ENCODE assay signal across 15 cellular contexts in the genomic region with DNA sequence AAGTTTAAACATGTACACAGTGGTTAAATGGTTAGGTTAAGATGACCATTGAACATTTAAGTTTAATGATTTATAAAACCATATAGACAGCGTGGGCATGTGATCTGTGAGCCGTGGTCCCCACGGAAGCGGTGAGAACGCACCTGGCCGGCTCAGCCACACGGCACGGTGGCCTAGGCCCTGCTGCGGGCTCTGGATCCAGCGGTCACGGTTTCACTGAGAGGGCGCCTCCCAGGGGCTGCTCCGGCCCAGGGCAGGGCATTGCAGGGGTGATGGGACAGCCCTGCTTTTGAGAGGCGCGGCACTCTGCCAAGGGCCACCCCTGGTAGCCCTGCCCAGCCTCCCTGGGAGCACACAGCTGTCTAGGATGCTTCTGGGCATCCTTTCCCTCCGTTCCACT.
DNase-seq lines count a peak whose midpoint lies in the region; ATAC-seq and TF ChIP-seq lines count a peak whose summit lies in the region.
"Had no signal": no experiment of that assay in that cellular context is flagged by ENCODE, and none has a peak within 500 bp of the region (broad histone marks: within the 10 kb centered on the region; RNA-seq: fewer than 3 reads in every experiment).

No MANE protein-coding gene starts in this region.

- H3K27ac Mint-ChIP-seq in WTC11, result no peak overlapping the region
- H3K27ac Mint-ChIP-seq: HFFc6 had no signal

- WGBS in upper lobe of left lung, 2 donors, result 94% methylated on average over 10 to 15 of the region's 16 CpGs

- no peaks in the 10 kb centered on the region for H3K27me3 Mint-ChIP-seq in WTC11 (ENCODE audit: low read depth)

- H3K4me1 ChIP-seq in upper lobe of left lung, result no peaks in the 10 kb centered on the region
- H3K4me1 ChIP-seq: BLaER1 treated with 17β-estradiol and CSF1 and Interleukin-3, amounts not matched to agents 10 nM and 100 nM had no signal

- H3K36me3 ChIP-seq in H7 (replicated peaks; ENCODE audit: control insufficient read depth, insufficient read depth, low read length) (no peaks in the 10 kb centered on the region), upper lobe of left lung (no peaks in the 10 kb centered on the region)
- H3K36me3 ChIP-seq: BLaER1 treated with 17β-estradiol and CSF1 and Interleukin-3, amounts not matched to agents 10 nM and 100 nM had no signal

- POLR2A ChIA-PET in WTC11 (lab: Charles Lee), result no interaction called here

- no peaks in the 10 kb centered on the region for H3K9me3 ChIP-seq in upper lobe of left lung

- intact Hi-C loops in left colon (cut with DNase I, micrococcal nuclease), result no loop called here

- CTCF ChIA-PET in WTC11 (lab: Charles Lee), result no interaction called here

- H3K36me3 Mint-ChIP-seq in WTC11, result no peaks in the 10 kb centered on the region
- H3K36me3 Mint-ChIP-seq: CD4-positive, CD25-positive, alpha-beta regulatory T cell had no signal

- TF ChIP-seq EP300 in upper lobe of left lung (IDR thresholded peaks at IDR 0.05), result no peak

- no peak overlapping the region for H3K4me3 Mint-ChIP-seq in WTC11
- H3K4me3 Mint-ChIP-seq: CD4-positive, CD25-positive, alpha-beta regulatory T cell; HFFc6 had no signal

- TF ChIP-seq CTCF in WTC11 (IDR thresholded peaks at IDR 0.05), result no peak
- TF ChIP-seq CTCF in upper lobe of left lung (IDR thresholded peaks at IDR 0.05), result no peak

- no peaks in the 10 kb centered on the region for H3K27me3 ChIP-seq in H7 (ENCODE audit: control insufficient read depth, insufficient read depth, low read length)
- H3K27me3 ChIP-seq in upper lobe of left lung, result no peaks in the 10 kb centered on the region
- H3K27me3 ChIP-seq: BLaER1 treated with 17β-estradiol and CSF1 and Interleukin-3, amounts not matched to agents 10 nM and 100 nM had no signal

- DNase-seq in H7 (peak; percentile 33), WTC11 (ENCODE audit: low spot score) (peak; percentile 16), left colon (peak; percentile 46 to 57), upper lobe of left lung (peak in 1 of 2 donors; percentile 79), NCI-H2227 (lab: John Stamatoyannopoulos, UW; ENCODE audit: unreplicated experiment) (no peak), NOMO-1 treated with dmso at 0.1 percent for 144 hours (lab: John Stamatoyannopoulos, UW; ENCODE audit: unreplicated experiment) (no peak)
- DNase-seq: 8988T; CD4-positive, CD25-positive, alpha-beta regulatory T cell; DMS53; GF-D8; GM23248; HCEC 1CT; HFFc6 had no signal

- TF ChIP-seq POLR2A in upper lobe of left lung (IDR thresholded peaks at IDR 0.05), result no peak

- H3K4me3 ChIP-seq in H7 (ENCODE audit: insufficient read depth, low read depth, low read length), result no peak overlapping the region
- H3K4me3 ChIP-seq in upper lobe of left lung, result no peak overlapping the region
- H3K4me3 ChIP-seq: BLaER1 treated with 17β-estradiol and CSF1 and Interleukin-3, amounts not matched to agents 10 nM and 100 nM; GM23248 had no signal

- no peaks in the 10 kb centered on the region for H3K9me3 Mint-ChIP-seq in WTC11

- no peak overlapping the region for H3K27ac ChIP-seq in upper lobe of left lung
- H3K27ac ChIP-seq: BLaER1 treated with 17β-estradiol and CSF1 and Interleukin-3, amounts not matched to agents 10 nM and 100 nM; GM23248 had no signal

- peaks cover 9% of the 10 kb centered on the region for H3K4me1 Mint-ChIP-seq in WTC11

- ATAC-seq in WTC11 (no peak; the same call in 1 of the 2 replicates), left colon (peak; percentile 83), upper lobe of left lung (ENCODE audit: low FRiP score in 2 of 2) (peak; percentile 38 to 39), GM18907 (IDR thresholded peaks at IDR 0.05; ENCODE audit: unreplicated experiment) (no peak)

TF ChIP-seq in WTC11, 78 proteins besides CTCF, POLR2A, EP300 and RAD21:
- TF ChIP-seq EMX1 (CRISPR knock-in tag; IDR thresholded peaks at IDR 0.05) (no peak), FOXJ3 (CRISPR knock-in tag; IDR thresholded peaks at IDR 0.05; ENCODE audit: borderline replicate concordance) (no peak), MXD4 (CRISPR knock-in tag; IDR thresholded peaks at IDR 0.05; ENCODE audit: borderline replicate concordance) (no peak), SMAD3 (CRISPR knock-in tag; IDR thresholded peaks at IDR 0.05; ENCODE audit: borderline replicate concordance) (no peak), NR2C2 (CRISPR knock-in tag; IDR thresholded peaks at IDR 0.05) (no peak), JUN (CRISPR knock-in tag; IDR thresholded peaks at IDR 0.05) (no peak), SP1 (CRISPR knock-in tag; conservative IDR thresholded peaks at IDR 0.05) (no peak), GRHL2 (CRISPR knock-in tag; IDR thresholded peaks at IDR 0.05; ENCODE audit: insufficient replicate concordance, severe bottlenecking) (no peak), ESRRA (CRISPR knock-in tag; IDR thresholded peaks at IDR 0.05; ENCODE audit: borderline replicate concordance) (no peak), ZNF232 (CRISPR knock-in tag; IDR thresholded peaks at IDR 0.05) (no peak)
- TF ChIP-seq, protein P1, sequence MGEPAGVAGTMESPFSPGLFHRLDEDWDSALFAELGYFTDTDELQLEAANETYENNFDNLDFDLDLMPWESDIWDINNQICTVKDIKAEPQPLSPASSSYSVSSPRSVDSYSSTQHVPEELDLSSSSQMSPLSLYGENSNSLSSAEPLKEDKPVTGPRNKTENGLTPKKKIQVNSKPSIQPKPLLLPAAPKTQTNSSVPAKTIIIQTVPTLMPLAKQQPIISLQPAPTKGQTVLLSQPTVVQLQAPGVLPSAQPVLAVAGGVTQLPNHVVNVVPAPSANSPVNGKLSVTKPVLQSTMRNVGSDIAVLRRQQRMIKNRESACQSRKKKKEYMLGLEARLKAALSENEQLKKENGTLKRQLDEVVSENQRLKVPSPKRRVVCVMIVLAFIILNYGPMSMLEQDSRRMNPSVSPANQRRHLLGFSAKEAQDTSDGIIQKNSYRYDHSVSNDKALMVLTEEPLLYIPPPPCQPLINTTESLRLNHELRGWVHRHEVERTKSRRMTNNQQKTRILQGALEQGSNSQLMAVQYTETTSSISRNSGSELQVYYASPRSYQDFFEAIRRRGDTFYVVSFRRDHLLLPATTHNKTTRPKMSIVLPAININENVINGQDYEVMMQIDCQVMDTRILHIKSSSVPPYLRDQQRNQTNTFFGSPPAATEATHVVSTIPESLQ (CRISPR knock-in tag; IDR thresholded peaks at IDR 0.05), result no peak
- TF ChIP-seq, protein P2, sequence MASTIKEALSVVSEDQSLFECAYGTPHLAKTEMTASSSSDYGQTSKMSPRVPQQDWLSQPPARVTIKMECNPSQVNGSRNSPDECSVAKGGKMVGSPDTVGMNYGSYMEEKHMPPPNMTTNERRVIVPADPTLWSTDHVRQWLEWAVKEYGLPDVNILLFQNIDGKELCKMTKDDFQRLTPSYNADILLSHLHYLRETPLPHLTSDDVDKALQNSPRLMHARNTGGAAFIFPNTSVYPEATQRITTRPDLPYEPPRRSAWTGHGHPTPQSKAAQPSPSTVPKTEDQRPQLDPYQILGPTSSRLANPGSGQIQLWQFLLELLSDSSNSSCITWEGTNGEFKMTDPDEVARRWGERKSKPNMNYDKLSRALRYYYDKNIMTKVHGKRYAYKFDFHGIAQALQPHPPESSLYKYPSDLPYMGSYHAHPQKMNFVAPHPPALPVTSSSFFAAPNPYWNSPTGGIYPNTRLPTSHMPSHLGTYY (CRISPR knock-in tag; IDR thresholded peaks at IDR 0.05), result no peak
- TF ChIP-seq, protein P3, sequence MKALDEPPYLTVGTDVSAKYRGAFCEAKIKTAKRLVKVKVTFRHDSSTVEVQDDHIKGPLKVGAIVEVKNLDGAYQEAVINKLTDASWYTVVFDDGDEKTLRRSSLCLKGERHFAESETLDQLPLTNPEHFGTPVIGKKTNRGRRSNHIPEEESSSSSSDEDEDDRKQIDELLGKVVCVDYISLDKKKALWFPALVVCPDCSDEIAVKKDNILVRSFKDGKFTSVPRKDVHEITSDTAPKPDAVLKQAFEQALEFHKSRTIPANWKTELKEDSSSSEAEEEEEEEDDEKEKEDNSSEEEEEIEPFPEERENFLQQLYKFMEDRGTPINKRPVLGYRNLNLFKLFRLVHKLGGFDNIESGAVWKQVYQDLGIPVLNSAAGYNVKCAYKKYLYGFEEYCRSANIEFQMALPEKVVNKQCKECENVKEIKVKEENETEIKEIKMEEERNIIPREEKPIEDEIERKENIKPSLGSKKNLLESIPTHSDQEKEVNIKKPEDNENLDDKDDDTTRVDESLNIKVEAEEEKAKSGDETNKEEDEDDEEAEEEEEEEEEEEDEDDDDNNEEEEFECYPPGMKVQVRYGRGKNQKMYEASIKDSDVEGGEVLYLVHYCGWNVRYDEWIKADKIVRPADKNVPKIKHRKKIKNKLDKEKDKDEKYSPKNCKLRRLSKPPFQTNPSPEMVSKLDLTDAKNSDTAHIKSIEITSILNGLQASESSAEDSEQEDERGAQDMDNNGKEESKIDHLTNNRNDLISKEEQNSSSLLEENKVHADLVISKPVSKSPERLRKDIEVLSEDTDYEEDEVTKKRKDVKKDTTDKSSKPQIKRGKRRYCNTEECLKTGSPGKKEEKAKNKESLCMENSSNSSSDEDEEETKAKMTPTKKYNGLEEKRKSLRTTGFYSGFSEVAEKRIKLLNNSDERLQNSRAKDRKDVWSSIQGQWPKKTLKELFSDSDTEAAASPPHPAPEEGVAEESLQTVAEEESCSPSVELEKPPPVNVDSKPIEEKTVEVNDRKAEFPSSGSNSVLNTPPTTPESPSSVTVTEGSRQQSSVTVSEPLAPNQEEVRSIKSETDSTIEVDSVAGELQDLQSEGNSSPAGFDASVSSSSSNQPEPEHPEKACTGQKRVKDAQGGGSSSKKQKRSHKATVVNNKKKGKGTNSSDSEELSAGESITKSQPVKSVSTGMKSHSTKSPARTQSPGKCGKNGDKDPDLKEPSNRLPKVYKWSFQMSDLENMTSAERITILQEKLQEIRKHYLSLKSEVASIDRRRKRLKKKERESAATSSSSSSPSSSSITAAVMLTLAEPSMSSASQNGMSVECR (CRISPR knock-in tag; IDR thresholded peaks at IDR 0.05; ENCODE audit: borderline replicate concordance), result no peak
- TF ChIP-seq, protein P4, sequence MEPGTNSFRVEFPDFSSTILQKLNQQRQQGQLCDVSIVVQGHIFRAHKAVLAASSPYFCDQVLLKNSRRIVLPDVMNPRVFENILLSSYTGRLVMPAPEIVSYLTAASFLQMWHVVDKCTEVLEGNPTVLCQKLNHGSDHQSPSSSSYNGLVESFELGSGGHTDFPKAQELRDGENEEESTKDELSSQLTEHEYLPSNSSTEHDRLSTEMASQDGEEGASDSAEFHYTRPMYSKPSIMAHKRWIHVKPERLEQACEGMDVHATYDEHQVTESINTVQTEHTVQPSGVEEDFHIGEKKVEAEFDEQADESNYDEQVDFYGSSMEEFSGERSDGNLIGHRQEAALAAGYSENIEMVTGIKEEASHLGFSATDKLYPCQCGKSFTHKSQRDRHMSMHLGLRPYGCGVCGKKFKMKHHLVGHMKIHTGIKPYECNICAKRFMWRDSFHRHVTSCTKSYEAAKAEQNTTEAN (CRISPR knock-in tag; IDR thresholded peaks at IDR 0.05), result no peak

Comparison
In these comparisons a context has a peak if more than half of its experiments do, and no peak if none do; other contexts are left out.
1. DNase-seq: peak in H7 (single experiment), WTC11 (single experiment) and left colon (2 of 2); none in NCI-H2227 (single experiment) and NOMO-1 treated with dmso at 0.1 percent for 144 hours (single experiment).
2. ATAC-seq: peak in left colon (single experiment) and upper lobe of left lung (2 of 2); none in WTC11 (single experiment) and GM18907 (single experiment).